Comparison of ENCODE assay signal across 2 cellular contexts in genomic region chr1:1233567-1233892, GRCh38.
TF ChIP-seq lines count a peak whose summit lies in the region.

No MANE protein-coding gene starts in this region.

TF ChIP-seq in HepG2, 621 proteins besides CTCF, POLR2A, EP300 and RAD21:
- TF ChIP-seq PHF5A (CRISPR knock-in tag; IDR thresholded peaks at IDR 0.05; ENCODE audit: low read depth, unreplicated experiment) (no peak), PRPF4 (IDR thresholded peaks at IDR 0.05; ENCODE audit: low read depth, low read length, poor library complexity, severe bottlenecking) (peak; percentile 65)

TF ChIP-seq in WTC11, 78 proteins besides CTCF, POLR2A, EP300 and RAD21:
- TF ChIP-seq RORB (CRISPR knock-in tag; IDR thresholded peaks at IDR 0.05) (no peak), TCF7 (CRISPR knock-in tag; IDR thresholded peaks at IDR 0.05; ENCODE audit: low read depth) (no peak), AFF4 (CRISPR knock-in tag; IDR thresholded peaks at IDR 0.05; ENCODE audit: borderline replicate concordance) (no peak), NFYB (CRISPR knock-in tag; conservative IDR thresholded peaks at IDR 0.05; ENCODE audit: low read depth) (no peak), ELF4 (CRISPR knock-in tag; IDR thresholded peaks at IDR 0.05; ENCODE audit: low read depth) (no peak), FOXK1 (CRISPR knock-in tag; IDR thresholded peaks at IDR 0.05) (no peak), ZNF121 (CRISPR knock-in tag; IDR thresholded peaks at IDR 0.05) (no peak), FOXJ3 (CRISPR knock-in tag; IDR thresholded peaks at IDR 0.05; ENCODE audit: borderline replicate concordance) (no peak), STAT6 (CRISPR knock-in tag; conservative IDR thresholded peaks at IDR 0.05; ENCODE audit: low read depth) (no peak), ETV6 (CRISPR knock-in tag; IDR thresholded peaks at IDR 0.05) (no peak), ZMAT4 (CRISPR knock-in tag; IDR thresholded peaks at IDR 0.05) (no peak), TEAD1 (CRISPR knock-in tag; IDR thresholded peaks at IDR 0.05) (no peak), FOXP1 (CRISPR knock-in tag; IDR thresholded peaks at IDR 0.05; ENCODE audit: borderline replicate concordance) (no peak), ZNF425 (CRISPR knock-in tag; conservative IDR thresholded peaks at IDR 0.05) (no peak), GTF2I (CRISPR knock-in tag; conservative IDR thresholded peaks at IDR 0.05) (no peak)
- TF ChIP-seq, protein P1, sequence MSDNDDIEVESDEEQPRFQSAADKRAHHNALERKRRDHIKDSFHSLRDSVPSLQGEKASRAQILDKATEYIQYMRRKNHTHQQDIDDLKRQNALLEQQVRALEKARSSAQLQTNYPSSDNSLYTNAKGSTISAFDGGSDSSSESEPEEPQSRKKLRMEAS (CRISPR knock-in tag; IDR thresholded peaks at IDR 0.05): no peak
